In the genomic region with DNA sequence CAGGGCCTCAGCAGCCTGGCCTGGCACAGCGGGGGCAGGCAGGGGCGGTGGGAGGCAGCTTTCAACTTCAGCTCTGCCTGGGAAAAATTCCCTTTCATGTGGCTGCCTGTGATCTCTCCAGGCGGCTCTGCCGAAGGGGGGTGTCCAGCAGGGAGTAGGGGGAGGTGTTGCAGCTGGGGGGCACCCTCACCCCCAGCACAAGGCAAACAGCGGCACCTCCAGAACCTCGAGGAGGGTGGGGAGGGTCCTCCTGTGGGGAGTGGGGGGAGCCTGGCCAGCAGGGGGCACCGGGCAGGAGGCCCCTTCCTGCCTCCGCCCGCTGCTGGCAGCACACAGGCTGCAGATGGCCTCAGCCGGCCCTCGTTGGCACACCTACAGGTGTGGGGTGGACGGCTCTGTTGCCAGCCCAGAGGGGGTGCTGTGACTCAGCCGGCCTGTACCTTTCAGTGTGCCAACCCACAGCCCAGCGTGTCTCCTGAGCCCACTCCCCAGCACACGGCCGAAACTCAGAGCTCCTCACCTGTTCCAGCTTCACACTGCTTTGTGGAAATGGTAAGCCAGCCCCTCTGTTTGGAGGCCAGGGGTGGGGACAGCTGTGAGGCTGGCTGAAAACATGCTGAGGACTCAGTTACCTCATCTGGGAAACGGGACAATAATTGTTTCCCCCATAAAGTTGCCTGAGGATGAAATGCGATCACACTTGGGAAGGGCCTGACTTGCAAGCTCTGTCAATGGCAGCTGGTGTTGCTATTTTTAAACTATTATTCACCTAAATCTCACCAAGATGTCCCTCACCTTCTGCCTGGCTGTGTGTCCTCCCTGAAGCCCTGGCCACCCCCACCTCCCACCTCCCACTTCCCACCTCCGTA, we compare ENCODE assay signal across 1 cellular context.
TF ChIP-seq lines count a peak whose summit lies in the region.

No MANE protein-coding gene starts in this region.

TF ChIP-seq in K562, 482 proteins besides CTCF, POLR2A, EP300 and RAD21 (continued from another document):
- TF ChIP-seq, protein P1, sequence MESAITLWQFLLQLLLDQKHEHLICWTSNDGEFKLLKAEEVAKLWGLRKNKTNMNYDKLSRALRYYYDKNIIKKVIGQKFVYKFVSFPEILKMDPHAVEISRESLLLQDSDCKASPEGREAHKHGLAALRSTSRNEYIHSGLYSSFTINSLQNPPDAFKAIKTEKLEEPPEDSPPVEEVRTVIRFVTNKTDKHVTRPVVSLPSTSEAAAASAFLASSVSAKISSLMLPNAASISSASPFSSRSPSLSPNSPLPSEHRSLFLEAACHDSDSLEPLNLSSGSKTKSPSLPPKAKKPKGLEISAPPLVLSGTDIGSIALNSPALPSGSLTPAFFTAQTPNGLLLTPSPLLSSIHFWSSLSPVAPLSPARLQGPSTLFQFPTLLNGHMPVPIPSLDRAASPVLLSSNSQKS (CRISPR knock-in tag; IDR thresholded peaks at IDR 0.05): no peak
- TF ChIP-seq L3MBTL2 (IDR thresholded peaks at IDR 0.05) (no peak), MAZ (CRISPR knock-in tag; conservative IDR thresholded peaks at IDR 0.05 in 1 of 2, IDR thresholded peaks at IDR 0.05 in 1 of 2) (peak in 1 of 2 experiments; percentile 42; a peak in 1 of 4 replicates), RBM22 (IDR thresholded peaks at IDR 0.05; ENCODE audit: low read depth, low read length, poor library complexity, severe bottlenecking) (peak; percentile 76), RBM39 (optimal IDR thresholded peaks at IDR 0.05; ENCODE audit: low read depth, low read length) (no peak), ETS2 (tag; IDR thresholded peaks at IDR 0.05; ENCODE audit: borderline replicate concordance, poor library complexity, severe bottlenecking) (no peak), FOXJ3 (CRISPR knock-in tag; IDR thresholded peaks at IDR 0.05) (no peak), MEF2A (IDR thresholded peaks at IDR 0.05; ENCODE audit: control insufficient read depth, low read depth, low read length) (peak; percentile 17; the same call in 1 of the 2 replicates), NR3C1 (CRISPR knock-in tag; IDR thresholded peaks at IDR 0.05) (no peak), LCOR (CRISPR knock-in tag; IDR thresholded peaks at IDR 0.05) (no peak), NR2F6 (CRISPR knock-in tag; IDR thresholded peaks at IDR 0.05) (no peak), EWSR1 (IDR thresholded peaks at IDR 0.05; ENCODE audit: borderline replicate concordance, low read depth, partially characterized antibody) (no peak), KDM1A (IDR thresholded peaks at IDR 0.05) (peak in 1 of 2 experiments; percentile 58; a peak in 1 of 4 replicates), ZBTB7A (IDR thresholded peaks at IDR 0.05; ENCODE audit: borderline replicate concordance, control insufficient read depth, low read depth, low read length) (peak; percentile 51; the same call in 1 of the 2 replicates), ZNF707 (CRISPR knock-in tag; conservative IDR thresholded peaks at IDR 0.05) (no peak), ZNF699 (CRISPR knock-in tag; IDR thresholded peaks at IDR 0.05; ENCODE audit: insufficient replicate concordance) (no peak), HOXB6 (CRISPR knock-in tag; IDR thresholded peaks at IDR 0.05; ENCODE audit: borderline replicate concordance) (no peak)
- TF ChIP-seq, protein P2, sequence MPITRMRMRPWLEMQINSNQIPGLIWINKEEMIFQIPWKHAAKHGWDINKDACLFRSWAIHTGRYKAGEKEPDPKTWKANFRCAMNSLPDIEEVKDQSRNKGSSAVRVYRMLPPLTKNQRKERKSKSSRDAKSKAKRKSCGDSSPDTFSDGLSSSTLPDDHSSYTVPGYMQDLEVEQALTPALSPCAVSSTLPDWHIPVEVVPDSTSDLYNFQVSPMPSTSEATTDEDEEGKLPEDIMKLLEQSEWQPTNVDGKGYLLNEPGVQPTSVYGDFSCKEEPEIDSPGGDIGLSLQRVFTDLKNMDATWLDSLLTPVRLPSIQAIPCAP (CRISPR knock-in tag; IDR thresholded peaks at IDR 0.05; ENCODE audit: borderline replicate concordance): no peak
- TF ChIP-seq, protein P3, sequence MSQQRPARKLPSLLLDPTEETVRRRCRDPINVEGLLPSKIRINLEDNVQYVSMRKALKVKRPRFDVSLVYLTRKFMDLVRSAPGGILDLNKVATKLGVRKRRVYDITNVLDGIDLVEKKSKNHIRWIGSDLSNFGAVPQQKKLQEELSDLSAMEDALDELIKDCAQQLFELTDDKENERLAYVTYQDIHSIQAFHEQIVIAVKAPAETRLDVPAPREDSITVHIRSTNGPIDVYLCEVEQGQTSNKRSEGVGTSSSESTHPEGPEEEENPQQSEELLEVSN (IDR thresholded peaks at IDR 0.05; ENCODE audit: borderline replicate concordance in 1 of 2, extremely low read depth in 1 of 2, insufficient read depth in 1 of 2, insufficient read length in 1 of 2, low read depth in 1 of 2, low read length in 1 of 2, poor library complexity in 1 of 2, severe bottlenecking in 1 of 2): no peak
- TF ChIP-seq, protein P4, sequence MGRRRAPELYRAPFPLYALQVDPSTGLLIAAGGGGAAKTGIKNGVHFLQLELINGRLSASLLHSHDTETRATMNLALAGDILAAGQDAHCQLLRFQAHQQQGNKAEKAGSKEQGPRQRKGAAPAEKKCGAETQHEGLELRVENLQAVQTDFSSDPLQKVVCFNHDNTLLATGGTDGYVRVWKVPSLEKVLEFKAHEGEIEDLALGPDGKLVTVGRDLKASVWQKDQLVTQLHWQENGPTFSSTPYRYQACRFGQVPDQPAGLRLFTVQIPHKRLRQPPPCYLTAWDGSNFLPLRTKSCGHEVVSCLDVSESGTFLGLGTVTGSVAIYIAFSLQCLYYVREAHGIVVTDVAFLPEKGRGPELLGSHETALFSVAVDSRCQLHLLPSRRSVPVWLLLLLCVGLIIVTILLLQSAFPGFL (CRISPR knock-in tag; IDR thresholded peaks at IDR 0.05): no peak
